1 cellular context compared by ENCODE assay signal in the genomic region with DNA sequence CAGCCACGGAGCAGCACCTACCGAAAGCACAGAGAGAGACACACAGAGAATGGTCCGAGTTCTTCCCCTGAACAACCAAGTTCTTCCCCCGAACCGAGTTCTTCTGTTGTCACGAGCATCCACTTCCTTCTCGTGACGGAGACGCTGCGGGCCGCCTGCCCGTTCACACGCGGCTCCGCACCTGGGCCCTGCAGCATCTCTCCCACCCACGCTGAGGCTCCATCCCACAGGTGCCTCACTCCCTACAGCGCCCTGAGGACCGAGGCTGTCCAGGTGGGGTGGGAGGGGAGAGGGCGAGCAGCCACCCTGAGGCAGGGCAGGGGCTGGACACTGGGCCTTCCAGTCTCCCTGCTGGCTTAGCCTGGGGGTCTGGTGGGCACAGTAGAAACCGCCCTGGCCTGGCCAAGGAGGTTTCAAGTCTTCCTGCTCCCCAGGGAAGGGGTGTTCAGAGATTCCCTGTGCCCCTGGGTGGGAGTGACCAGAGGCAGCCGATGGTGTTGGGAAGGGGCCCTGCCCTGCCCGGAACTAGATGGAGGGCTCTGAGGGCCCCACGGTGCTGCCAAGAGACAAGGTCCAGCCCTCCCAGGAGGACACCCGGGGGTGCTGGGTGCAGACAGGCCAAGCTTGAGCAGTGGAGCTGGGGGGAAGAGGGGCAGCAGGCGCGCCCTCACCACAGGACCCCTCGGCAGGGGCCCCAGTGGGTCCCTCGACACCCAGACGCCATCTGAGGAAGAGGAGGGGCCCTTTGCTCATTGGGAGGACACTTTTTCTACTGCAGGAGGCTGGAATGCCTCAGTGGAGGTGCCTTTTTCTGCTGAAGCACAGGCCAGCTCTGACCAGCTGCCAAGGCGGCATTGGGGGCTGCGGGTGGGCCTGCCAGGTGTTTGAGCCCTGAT.
TF ChIP-seq lines count a peak whose summit lies in the region.

No MANE protein-coding gene starts in this region.

TF ChIP-seq in K562, 482 proteins besides CTCF, POLR2A, EP300 and RAD21:
- no peak for TF ChIP-seq FOXM1 (IDR thresholded peaks at IDR 0.05; ENCODE audit: low read depth)
- no peak for TF ChIP-seq FOXM1 (CRISPR knock-in tag; IDR thresholded peaks at IDR 0.05; ENCODE audit: low read depth)
- peak; percentile 6; the same call in 1 of the 2 replicates for TF ChIP-seq ZSCAN29 (IDR thresholded peaks at IDR 0.05)
